ENCODE assay signal across 10 cellular contexts in the genomic region with DNA sequence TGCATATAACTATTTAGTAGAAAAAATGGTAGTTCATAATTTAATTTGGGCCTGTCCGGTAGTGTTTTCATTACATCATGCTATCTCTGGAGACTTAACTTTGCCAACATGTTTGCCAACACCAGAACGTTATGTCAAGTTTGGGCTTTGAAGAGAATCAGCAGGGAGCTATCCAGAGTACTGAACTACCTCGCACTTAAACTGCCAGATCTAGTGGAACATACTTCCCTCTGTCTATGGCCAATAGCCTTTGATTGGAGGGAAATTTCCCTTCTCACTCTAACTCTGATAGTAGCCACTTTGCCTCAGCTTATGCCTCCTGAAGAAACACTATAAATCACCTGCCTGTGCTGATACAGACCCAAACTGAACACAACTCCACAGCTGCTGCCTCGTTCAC. TPM values are rescaled to one million over a fixed set of nuclear protein-coding genes. Genes with fewer than 3 reads are reported as not detected.
A peak's percentile ranks its signal among the peaks of the same experiment; 100 is the strongest.
DNase-seq lines count a peak whose midpoint lies in the region; ATAC-seq and TF ChIP-seq lines count a peak whose summit lies in the region.
"Had no signal": no experiment of that assay in that cellular context is flagged by ENCODE, and none has a peak within 500 bp of the region (broad histone marks: within the 10 kb centered on the region; RNA-seq: fewer than 3 reads in every experiment).

No MANE protein-coding gene starts in this region.

- no peak for TF ChIP-seq RAD21 in Ishikawa (IDR thresholded peaks at IDR 0.05; ENCODE audit: low read depth)

- peaks cover 6% of the 10 kb centered on the region for H3K27me3 Mint-ChIP-seq in activated naive CD8-positive, alpha-beta T cell treated with anti-CD3 and anti-CD28 coated beads, Interleukin-2, amount 50 U/mL, for 24 hours

- no peaks in the 10 kb centered on the region for H3K36me3 Mint-ChIP-seq in activated naive CD8-positive, alpha-beta T cell treated with anti-CD3 and anti-CD28 coated beads, Interleukin-2, amount 50 U/mL, for 24 hours (ENCODE audit: low read depth)
- H3K36me3 Mint-ChIP-seq: immature natural killer cell had no signal

- H3K9me3 Mint-ChIP-seq in activated naive CD8-positive, alpha-beta T cell treated with anti-CD3 and anti-CD28 coated beads, Interleukin-2, amount 50 U/mL, for 24 hours = no peaks in the 10 kb centered on the region

- DNase-seq in GM13976 (ENCODE audit: low spot score) = peak; percentile 25
- DNase-seq in astrocyte of the cerebellum (ENCODE audit: low read depth) = peak; percentile 56
- no peak for DNase-seq in left lobe of liver (ENCODE audit: low spot score)
- DNase-seq in activated naive CD8-positive, alpha-beta T cell treated with anti-CD3 and anti-CD28 coated beads, Interleukin-2, amount 50 U/mL, for 24 hours = no peak
- DNase-seq in NCI-H1694 (lab: John Stamatoyannopoulos, UW) = no peak
- no peak for DNase-seq in activated effector memory CD4-positive, alpha-beta T cell treated with Interleukin-2 at 50 U/mL for 16 hours
- DNase-seq: activated gamma-delta T cell treated with Interleukin-2 at 50 U/mL for 16 hours, immature natural killer cell had no signal

- no peak for TF ChIP-seq CTCF in GM13976 (IDR thresholded peaks at IDR 0.05; ENCODE audit: borderline replicate concordance, control extremely low read depth, extremely low read depth, insufficient read depth, missing control alignments)
- TF ChIP-seq CTCF in astrocyte of the cerebellum (IDR thresholded peaks at IDR 0.05; ENCODE audit: low read depth, low read length, missing control alignments) = no peak

- no peak overlapping the region for H3K27ac Mint-ChIP-seq in activated naive CD8-positive, alpha-beta T cell treated with anti-CD3 and anti-CD28 coated beads, Interleukin-2, amount 50 U/mL, for 24 hours
- H3K27ac Mint-ChIP-seq: immature natural killer cell had no signal

- no peak for TF ChIP-seq EP300 in Ishikawa (IDR thresholded peaks at IDR 0.05; ENCODE audit: borderline replicate concordance)

- in situ Hi-C loops in GM13976 (cut with MboI; ENCODE audit: low sequenced_read_pairs, unreplicated experiment) = no loop called here
- in situ Hi-C loops in astrocyte of the cerebellum (cut with HindIII; ENCODE audit: low sequenced_read_pairs) = no loop called here

- H3K4me1 Mint-ChIP-seq in activated naive CD8-positive, alpha-beta T cell treated with anti-CD3 and anti-CD28 coated beads, Interleukin-2, amount 50 U/mL, for 24 hours = no peaks in the 10 kb centered on the region
- H3K4me1 Mint-ChIP-seq: immature natural killer cell had no signal

- H3K4me3 ChIP-seq in astrocyte of the cerebellum (ENCODE audit: low read depth, low read length) = no peak overlapping the region

- peak; percentile 85 for ATAC-seq in left lobe of liver
- ATAC-seq in activated naive CD8-positive, alpha-beta T cell treated with anti-CD3 and anti-CD28 coated beads, Interleukin-2, amount 50 U/mL, for 24 hours = no peak
- no peak for ATAC-seq in HG02938 (IDR thresholded peaks at IDR 0.05; ENCODE audit: unreplicated experiment)

- no peak overlapping the region for H3K4me3 Mint-ChIP-seq in activated naive CD8-positive, alpha-beta T cell treated with anti-CD3 and anti-CD28 coated beads, Interleukin-2, amount 50 U/mL, for 24 hours
- H3K4me3 Mint-ChIP-seq: immature natural killer cell had no signal

TF ChIP-seq in Ishikawa, 13 proteins besides CTCF, POLR2A, EP300 and RAD21:
- TF ChIP-seq EGR1 (IDR thresholded peaks at IDR 0.05) = no peak
- TF ChIP-seq, protein P1, sequence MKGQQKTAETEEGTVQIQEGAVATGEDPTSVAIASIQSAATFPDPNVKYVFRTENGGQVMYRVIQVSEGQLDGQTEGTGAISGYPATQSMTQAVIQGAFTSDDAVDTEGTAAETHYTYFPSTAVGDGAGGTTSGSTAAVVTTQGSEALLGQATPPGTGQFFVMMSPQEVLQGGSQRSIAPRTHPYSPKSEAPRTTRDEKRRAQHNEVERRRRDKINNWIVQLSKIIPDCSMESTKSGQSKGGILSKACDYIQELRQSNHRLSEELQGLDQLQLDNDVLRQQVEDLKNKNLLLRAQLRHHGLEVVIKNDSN (IDR thresholded peaks at IDR 0.05) = no peak
- TF ChIP-seq, protein P2, sequence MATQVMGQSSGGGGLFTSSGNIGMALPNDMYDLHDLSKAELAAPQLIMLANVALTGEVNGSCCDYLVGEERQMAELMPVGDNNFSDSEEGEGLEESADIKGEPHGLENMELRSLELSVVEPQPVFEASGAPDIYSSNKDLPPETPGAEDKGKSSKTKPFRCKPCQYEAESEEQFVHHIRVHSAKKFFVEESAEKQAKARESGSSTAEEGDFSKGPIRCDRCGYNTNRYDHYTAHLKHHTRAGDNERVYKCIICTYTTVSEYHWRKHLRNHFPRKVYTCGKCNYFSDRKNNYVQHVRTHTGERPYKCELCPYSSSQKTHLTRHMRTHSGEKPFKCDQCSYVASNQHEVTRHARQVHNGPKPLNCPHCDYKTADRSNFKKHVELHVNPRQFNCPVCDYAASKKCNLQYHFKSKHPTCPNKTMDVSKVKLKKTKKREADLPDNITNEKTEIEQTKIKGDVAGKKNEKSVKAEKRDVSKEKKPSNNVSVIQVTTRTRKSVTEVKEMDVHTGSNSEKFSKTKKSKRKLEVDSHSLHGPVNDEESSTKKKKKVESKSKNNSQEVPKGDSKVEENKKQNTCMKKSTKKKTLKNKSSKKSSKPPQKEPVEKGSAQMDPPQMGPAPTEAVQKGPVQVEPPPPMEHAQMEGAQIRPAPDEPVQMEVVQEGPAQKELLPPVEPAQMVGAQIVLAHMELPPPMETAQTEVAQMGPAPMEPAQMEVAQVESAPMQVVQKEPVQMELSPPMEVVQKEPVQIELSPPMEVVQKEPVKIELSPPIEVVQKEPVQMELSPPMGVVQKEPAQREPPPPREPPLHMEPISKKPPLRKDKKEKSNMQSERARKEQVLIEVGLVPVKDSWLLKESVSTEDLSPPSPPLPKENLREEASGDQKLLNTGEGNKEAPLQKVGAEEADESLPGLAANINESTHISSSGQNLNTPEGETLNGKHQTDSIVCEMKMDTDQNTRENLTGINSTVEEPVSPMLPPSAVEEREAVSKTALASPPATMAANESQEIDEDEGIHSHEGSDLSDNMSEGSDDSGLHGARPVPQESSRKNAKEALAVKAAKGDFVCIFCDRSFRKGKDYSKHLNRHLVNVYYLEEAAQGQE (IDR thresholded peaks at IDR 0.05; ENCODE audit: low read depth) = peak; percentile 92
- no peak for TF ChIP-seq YY1 (IDR thresholded peaks at IDR 0.05; ENCODE audit: low read depth)
- TF ChIP-seq FOXM1 (IDR thresholded peaks at IDR 0.05; ENCODE audit: borderline replicate concordance, low read depth) = no peak
- no peak for TF ChIP-seq TEAD4 (IDR thresholded peaks at IDR 0.05)
- TF ChIP-seq CEBPB (IDR thresholded peaks at IDR 0.05) = no peak
- TF ChIP-seq ZBTB7A (IDR thresholded peaks at IDR 0.05; ENCODE audit: low read depth) = no peak
- TF ChIP-seq, protein P3, sequence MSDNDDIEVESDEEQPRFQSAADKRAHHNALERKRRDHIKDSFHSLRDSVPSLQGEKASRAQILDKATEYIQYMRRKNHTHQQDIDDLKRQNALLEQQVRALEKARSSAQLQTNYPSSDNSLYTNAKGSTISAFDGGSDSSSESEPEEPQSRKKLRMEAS (IDR thresholded peaks at IDR 0.05) = no peak

RNA-seq across cellular contexts. Expression of a gene that starts 10.0 kb away (rescaled TPM):
- not detected for total RNA-seq in left lobe of liver

Comparison
In these comparisons a context has a peak if more than half of its experiments do, and no peak if none do; other contexts are left out.
1. DNase-seq: peak in GM13976 (single experiment) and astrocyte of the cerebellum (single experiment); none in left lobe of liver (single experiment), activated naive CD8-positive, alpha-beta T cell treated with anti-CD3 and anti-CD28 coated beads, Interleukin-2, amount 50 U/mL, for 24 hours (single experiment), NCI-H1694 (single experiment) and activated effector memory CD4-positive, alpha-beta T cell treated with Interleukin-2 at 50 U/mL for 16 hours (single experiment).